ENCODE assay signal across 29 cellular contexts in the genomic region with DNA sequence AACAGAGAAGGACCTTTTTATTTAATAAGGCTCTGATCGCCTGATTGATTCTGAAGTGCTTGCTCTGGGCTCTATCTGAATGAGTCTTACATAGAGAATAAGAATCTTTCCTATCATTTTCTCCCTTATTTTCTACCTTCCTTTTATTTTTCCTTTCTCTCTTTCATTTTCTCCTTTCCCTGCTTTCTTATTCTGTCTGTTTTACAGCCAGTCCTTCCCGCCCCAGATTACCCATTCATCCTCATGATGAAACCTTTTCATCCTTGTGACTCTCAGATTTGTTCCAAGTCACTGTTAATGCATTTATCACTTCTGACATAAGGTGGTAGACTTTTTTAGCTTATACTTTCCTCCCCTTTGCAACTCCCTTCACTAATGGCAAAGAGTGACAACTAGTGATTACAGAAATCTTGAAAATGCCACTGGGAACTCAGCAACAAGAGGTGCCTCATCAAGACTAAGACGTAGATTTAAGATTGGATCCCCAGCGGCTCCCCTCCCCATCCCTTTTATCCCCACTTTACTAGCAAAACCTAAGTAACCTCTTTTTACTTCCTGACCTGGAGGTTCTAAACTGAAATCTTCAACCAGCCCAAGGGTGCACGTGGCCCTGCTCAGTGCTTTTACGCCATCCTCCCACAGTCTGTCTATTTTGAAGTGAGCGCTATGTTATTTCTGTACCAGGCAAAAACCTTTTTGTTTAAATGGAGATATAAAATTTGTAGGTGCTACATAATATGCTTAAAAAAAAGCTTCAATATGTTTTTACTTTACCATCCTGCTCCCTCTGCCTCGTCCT.
"Had no signal": no experiment of that assay in that cellular context is flagged by ENCODE, and none has a peak within 500 bp of the region (broad histone marks: within the 10 kb centered on the region; RNA-seq: fewer than 3 reads in every experiment).

No MANE protein-coding gene starts in this region.

- H3K9me3 ChIP-seq: adrenal gland, body of pancreas, colonic mucosa, gastrocnemius medialis had no signal

- H3K4me3 ChIP-seq: adrenal gland, body of pancreas, colonic mucosa, gastrocnemius medialis had no signal

- DNase-seq: activated B cell treated with CpG ODN at 0.5 μM for 24 hours; activated CD4-positive, alpha-beta T cell treated with anti-CD3 and anti-CD28 coated beads for 48 hours; activated CD4-positive, alpha-beta T cell treated with anti-CD3 and anti-CD28 coated beads, Interleukin-2, amount 50 U/mL, for 1 hour; activated CD4-positive, alpha-beta T cell treated with anti-CD3 and anti-CD28 coated beads, Interleukin-2, amount 50 U/mL, for 48 hours; activated CD8-positive, alpha-beta memory T cell treated with anti-CD3 and anti-CD28 coated beads for 24 hours; activated CD8-positive, alpha-beta T cell treated with anti-CD3 and anti-CD28 coated beads for 36 hours; activated effector memory CD4-positive, alpha-beta T cell treated with Interleukin-2 at 50 U/mL for 16 hours; activated gamma-delta T cell treated with Interleukin-2 at 50 U/mL for 16 hours; activated naive CD4-positive, alpha-beta T cell treated with anti-CD3 and anti-CD28 coated beads, Interleukin-2, amount 50 U/mL, for 16 hours; activated naive CD4-positive, alpha-beta T cell treated with Interleukin-2 at 50 U/mL for 16 hours; activated naive CD8-positive, alpha-beta T cell treated with anti-CD3 and anti-CD28 coated beads, Interleukin-2, amount 50 U/mL, for 24 hours; activated T-cell treated with anti-CD3 and anti-CD28 coated beads, Interleukin-2, amount 50 U/mL, for 4 hours; adrenal gland; aorta; body of pancreas; central memory CD4-positive, alpha-beta T cell; cerebellar nuclear complex; colonic mucosa; effector CD8-positive, alpha-beta T cell; foreskin keratinocyte; gastrocnemius medialis; glutamatergic neuron; T-helper 1 cell; T-helper 17 cell; T1000; WERI-Rb-1 had no signal

- H3K27ac ChIP-seq: adrenal gland, body of pancreas, colonic mucosa, epithelial cell of prostate, foreskin keratinocyte, gastrocnemius medialis, WERI-Rb-1 had no signal

- H3K4me1 ChIP-seq: adrenal gland, body of pancreas, colonic mucosa, foreskin keratinocyte, gastrocnemius medialis had no signal

- H3K36me3 ChIP-seq: adrenal gland, colonic mucosa, gastrocnemius medialis, WERI-Rb-1 had no signal

- ATAC-seq: activated CD4-positive, CD25-positive, alpha-beta regulatory T cell treated with anti-CD3 and anti-CD28 coated beads, Interleukin-2, amount 50 U/mL, for 24 hours; activated CD8-positive, alpha-beta T cell treated with anti-CD3 and anti-CD28 coated beads for 36 hours; activated naive CD8-positive, alpha-beta T cell treated with anti-CD3 and anti-CD28 coated beads, Interleukin-2, amount 50 U/mL, for 24 hours; activated T-cell treated with anti-CD3 and anti-CD28 coated beads, Interleukin-2, amount 50 U/mL, for 4 hours; activated T-helper 17 cell treated with anti-CD3 and anti-CD28 coated beads, Interleukin-2, amount 50 U/mL, for 72 hours; body of pancreas; foreskin keratinocyte; gastrocnemius medialis; T-helper 17 cell had no signal

- H3K27me3 ChIP-seq: adrenal gland, body of pancreas, colonic mucosa, foreskin keratinocyte, gastrocnemius medialis had no signal
